ENCODE assay signal across 9 cellular contexts in genomic region chr17:72719582-72720493, GRCh38.
DNase-seq lines count a peak whose midpoint lies in the region; TF ChIP-seq lines count a peak whose summit lies in the region.
"Had no signal": no experiment of that assay in that cellular context is flagged by ENCODE, and none has a peak within 500 bp of the region (broad histone marks: within the 10 kb centered on the region; RNA-seq: fewer than 3 reads in every experiment).

No MANE protein-coding gene starts in this region.

- H3K4me1 ChIP-seq in Peyer's patch (no peaks in the 10 kb centered on the region), spleen (peaks cover 0 to 19% (median 12%) of the 10 kb centered on the region in 6 donors), ascending aorta (no peaks in the 10 kb centered on the region)
- H3K4me1 ChIP-seq: pancreas had no signal

- H3K4me3 ChIP-seq in Peyer's patch, result peak overlapping the region in 2 of 4 donors; percentile 12
- peak overlapping the region in 1 of 8 donors; percentile 43 for H3K4me3 ChIP-seq in spleen
- no peak overlapping the region for H3K4me3 ChIP-seq in ascending aorta
- H3K4me3 ChIP-seq: pancreas had no signal

- TF ChIP-seq CTCF in Peyer's patch (IDR thresholded peaks at IDR 0.05) (no peak), spleen (IDR thresholded peaks at IDR 0.05 in 8 of 11, conservative IDR thresholded peaks at IDR 0.05 in 3 of 11) (no peak), ascending aorta (IDR thresholded peaks at IDR 0.05) (no peak)

- H3K9me3 ChIP-seq in Peyer's patch, result no peaks in the 10 kb centered on the region
- no peaks in the 10 kb centered on the region for H3K9me3 ChIP-seq in spleen
- H3K9me3 ChIP-seq in ascending aorta, result no peaks in the 10 kb centered on the region
- H3K9me3 ChIP-seq: pancreas had no signal

- H3K36me3 ChIP-seq in Peyer's patch (no peaks in the 10 kb centered on the region), spleen (peaks cover 0 to 19% (median 0%) of the 10 kb centered on the region in 6 donors), ascending aorta (no peaks in the 10 kb centered on the region)
- H3K36me3 ChIP-seq: pancreas had no signal

- WGBS in spleen, 5 donors, result 19 to 36% (median 29%) methylated on average over 25 of the region's 25 CpGs

- no peaks in the 10 kb centered on the region for H3K27me3 ChIP-seq in Peyer's patch
- H3K27me3 ChIP-seq in spleen (replicated peaks in 1 of 7), result no peaks in the 10 kb centered on the region
- H3K27me3 ChIP-seq in ascending aorta, result no peaks in the 10 kb centered on the region
- H3K27me3 ChIP-seq: pancreas had no signal

- no peak for TF ChIP-seq POLR2A in Peyer's patch (IDR thresholded peaks at IDR 0.05)
- TF ChIP-seq POLR2A in spleen (IDR thresholded peaks at IDR 0.05), result no peak

- DNase-seq in GDM1 (lab: John Stamatoyannopoulos, UW), result peak; percentile 91
- DNase-seq in Peyer's patch, result peak in 2 of 3 donors; percentile 27 to 72
- DNase-seq in activated naive CD4-positive, alpha-beta T cell treated with anti-CD3 and anti-CD28 coated beads, Interleukin-2, amount 50 U/mL, for 16 hours, result peak; percentile 19
- DNase-seq in spleen, result peak; percentile 76
- DNase-seq in D341Med (ENCODE audit: low spot score), result no peak
- DNase-seq in ascending aorta (ENCODE audit: low spot score in 2 of 2), result no peak
- no peak for DNase-seq in NCI-H345 (lab: John Stamatoyannopoulos, UW)
- DNase-seq in COLO668 (lab: John Stamatoyannopoulos, UW; ENCODE audit: unreplicated experiment), result no peak
- DNase-seq: pancreas had no signal

- peak overlapping the region in 1 of 4 donors; percentile 9 for H3K27ac ChIP-seq in Peyer's patch
- H3K27ac ChIP-seq in spleen, result peak overlapping the region in 2 of 8 donors; percentile 32 to 45
- no peak overlapping the region for H3K27ac ChIP-seq in ascending aorta
- H3K27ac ChIP-seq: pancreas had no signal

- intact Hi-C loops in spleen (cut with DNase I; ENCODE audit: low total_unique reads) (loop anchor here (10.0 kb wide), 2 partner anchors 265 to 535 kb away; no protein-coding TSS in a partner anchor), ascending aorta (cut with DNase I) (no loop called here)

Comparison
In these comparisons a context has a peak if more than half of its experiments do, and no peak if none do; other contexts are left out.
1. DNase-seq: peak in GDM1 (single experiment), Peyer's patch (2 of 3), activated naive CD4-positive, alpha-beta T cell treated with anti-CD3 and anti-CD28 coated beads, Interleukin-2, amount 50 U/mL, for 16 hours (single experiment) and spleen (single experiment); none in D341Med (single experiment), ascending aorta (0 of 2), NCI-H345 (single experiment) and COLO668 (single experiment).